ENCODE assay signal across 15 cellular contexts in the genomic region with DNA sequence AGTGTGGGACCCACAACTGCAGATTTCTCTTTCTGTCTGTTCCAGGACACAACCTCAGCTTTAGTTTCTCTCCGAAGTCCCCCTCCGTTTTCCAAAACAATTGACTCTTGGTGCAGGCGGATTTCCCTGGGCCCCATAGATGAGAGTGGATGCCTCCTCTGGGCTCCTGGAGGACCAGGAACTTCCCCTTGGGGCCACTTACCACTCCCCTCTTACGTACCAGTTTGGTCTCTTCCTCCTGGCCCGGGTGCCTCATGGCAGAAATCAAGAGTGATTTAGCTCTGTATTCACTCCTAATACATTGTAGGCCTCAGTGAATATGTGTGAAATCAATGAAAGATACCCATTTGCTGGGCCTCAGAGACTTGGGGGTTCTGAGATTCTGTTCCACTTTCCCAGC.
"Had no signal": no experiment of that assay in that cellular context is flagged by ENCODE, and none has a peak within 500 bp of the region (broad histone marks: within the 10 kb centered on the region; RNA-seq: fewer than 3 reads in every experiment).

No MANE protein-coding gene starts in this region.

- H3K27ac Mint-ChIP-seq: nephron, neural progenitor cell had no signal

- H3K4me1 Mint-ChIP-seq: neural progenitor cell had no signal

- DNase-seq: dorsolateral prefrontal cortex; effector CD4-positive, alpha-beta T cell; hypothalamus; immature natural killer cell; left ventricle myocardium superior; lower lobe of right lung; stimulated activated CD4-positive, alpha-beta T cell treated with anti-CD3 and anti-CD28 coated beads, Interleukin-12 subunit alpha, Interleukin-12 subunit beta, amount 100 ng/mL, for 4 hours; stimulated activated CD4-positive, alpha-beta T cell treated with anti-CD3 and anti-CD28 coated beads, Interleukin-1b, Interleukin-23, amount 100 ng/mL, for 48 hours; stimulated activated CD4-positive, alpha-beta T cell treated with anti-CD3 and anti-CD28 coated beads, Interleukin-4, amount 100 ng/mL, for 1 hour; stimulated activated CD8-positive, alpha-beta memory T cell treated with anti-CD3 and anti-CD28 coated beads, Interleukin-4, amount 100 ng/mL, for 48 hours; stimulated activated naive CD4-positive, alpha-beta T cell treated with Interleukin-2 at 50 U/mL for 16 hours; upper lobe of left lung had no signal

- H3K9me3 Mint-ChIP-seq: immature natural killer cell, nephron, neural progenitor cell had no signal

- ATAC-seq: left ventricle myocardium superior, lower lobe of right lung, sciatic nerve had no signal

- H3K4me3 Mint-ChIP-seq: immature natural killer cell, nephron, neural progenitor cell had no signal
